1 cellular context compared by ENCODE assay signal in the genomic region with DNA sequence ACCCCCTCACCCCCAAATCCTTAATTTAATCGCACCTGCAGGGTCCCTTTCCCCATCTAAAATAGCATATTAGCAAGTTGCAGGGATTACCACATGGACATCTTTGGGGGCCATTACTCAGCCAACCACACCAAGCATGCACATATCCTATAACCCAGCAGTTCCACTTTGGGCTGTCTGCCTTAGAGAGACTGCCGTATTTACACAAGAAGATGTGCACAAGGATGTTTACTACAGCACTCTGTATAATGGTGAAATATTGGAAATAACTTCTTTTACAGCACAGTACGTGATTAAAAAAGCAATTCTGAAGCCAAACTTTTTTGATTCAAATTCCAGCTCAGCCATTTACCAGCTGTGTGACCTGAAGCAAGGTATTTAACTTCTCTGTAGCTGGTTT.
A peak's percentile ranks its signal among the peaks of the same experiment; 100 is the strongest.
TF ChIP-seq lines count a peak whose summit lies in the region.

No MANE protein-coding gene starts in this region.

TF ChIP-seq in HepG2, 621 proteins besides CTCF, POLR2A, EP300 and RAD21:
- TF ChIP-seq SMAD3 (CRISPR knock-in tag; IDR thresholded peaks at IDR 0.05), result no peak
- TF ChIP-seq GZF1 (CRISPR knock-in tag; IDR thresholded peaks at IDR 0.05), result peak; percentile 97
